ENCODE assay signal across 33 cellular contexts in the genomic region with DNA sequence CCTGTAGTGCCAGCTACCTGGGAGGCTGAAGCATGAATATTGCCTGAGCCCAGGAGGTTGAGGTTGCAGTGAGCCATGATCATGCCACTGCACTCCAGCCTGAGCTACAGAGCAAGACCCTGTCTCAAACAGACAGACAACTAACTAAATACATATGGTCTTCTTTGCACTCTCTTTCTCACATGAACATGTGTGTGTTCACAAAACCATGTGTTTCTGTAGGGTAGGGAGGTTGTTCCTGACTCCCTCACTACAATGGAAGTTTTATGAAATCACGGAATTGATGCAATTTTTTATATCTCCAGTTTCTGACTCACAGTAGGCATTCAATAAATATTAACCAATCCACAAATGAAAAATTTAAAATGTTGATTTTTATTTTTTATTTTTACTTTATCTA.
"Had no signal": no experiment of that assay in that cellular context is flagged by ENCODE, and none has a peak within 500 bp of the region (broad histone marks: within the 10 kb centered on the region; RNA-seq: fewer than 3 reads in every experiment).

No MANE protein-coding gene starts in this region.

- ATAC-seq: activated CD8-positive, alpha-beta T cell treated with anti-CD3 and anti-CD28 coated beads for 36 hours; activated naive CD4-positive, alpha-beta T cell treated with anti-CD3 and anti-CD28 coated beads, Interleukin-2, amount 50 U/mL, for 72 hours; activated T-cell treated with anti-CD3 and anti-CD28 coated beads, Interleukin-2, amount 50 U/mL, for 4 hours; activated T-cell treated with anti-CD3 and anti-CD28 coated beads, Interleukin-2, amount 50 U/mL, for 72 hours; activated T-helper 17 cell treated with anti-CD3 and anti-CD28 coated beads, Interleukin-2, amount 50 U/mL, for 72 hours; body of pancreas had no signal

- FAIRE-seq: astrocyte, TTC549 had no signal

- H3K9me3 Mint-ChIP-seq: activated B cell treated with CpG ODN at 0.5 μM for 24 hours; activated CD4-positive, alpha-beta memory T cell treated with anti-CD3 and anti-CD28 coated beads for 36 hours; activated CD4-positive, alpha-beta T cell treated with anti-CD3 and anti-CD28 coated beads, Interleukin-2, amount 10 ng/mL, durations not matched to agents 24 days and 14 days; activated CD8-positive, alpha-beta T cell treated with anti-CD3 and anti-CD28 coated beads for 36 hours; activated naive CD4-positive, alpha-beta T cell treated with anti-CD3 and anti-CD28 coated beads for 36 hours; activated naive CD4-positive, alpha-beta T cell treated with anti-CD3 and anti-CD28 coated beads, Interleukin-2, amount 50 U/mL, for 72 hours; activated naive CD8-positive, alpha-beta T cell treated with anti-CD3 and anti-CD28 coated beads for 36 hours; activated T-cell treated with anti-CD3 and anti-CD28 coated beads, Interleukin-2, amount 50 U/mL, for 4 hours; activated T-cell treated with anti-CD3 and anti-CD28 coated beads, Interleukin-2, amount 50 U/mL, for 72 hours; activated T-helper 1 cell treated with anti-CD3 and anti-CD28 coated beads, Interleukin-12 subunit alpha, Interleukin-12 subunit beta, Interleukin-2, Interleukin-4 antibody, amounts not matched to agents 30 ng/mL and 10 ng/mL and 1 ng/mL, durations not matched to agents 14 hours and 24 hours and 36 hours; activated T-helper 17 cell treated with anti-CD3 and anti-CD28 coated beads, Interleukin-2, amount 50 U/mL, for 72 hours; T-helper 1 cell treated with Interleukin-12 subunit alpha and Interleukin-12 subunit beta and Interleukin-4 antibody, amounts not matched to agents 30 μg/mL and 1 μg/mL, for 36 hours; T-helper 2 cell treated with Interferon-gamma antibody and Interleukin-4, amounts not matched to agents 5 μg/mL and 100 μg/mL, for 36 hours had no signal

- DNase-seq: activated B cell treated with CpG ODN at 0.5 μM for 24 hours; activated CD4-positive, alpha-beta memory T cell treated with anti-CD3 and anti-CD28 coated beads for 36 hours; activated CD4-positive, alpha-beta T cell treated with anti-CD3 and anti-CD28 coated beads for 4 hours; activated CD4-positive, alpha-beta T cell treated with anti-CD3 and anti-CD28 coated beads, Interleukin-2, amount 10 ng/mL, durations not matched to agents 24 days and 14 days; activated CD4-positive, alpha-beta T cell treated with anti-CD3 and anti-CD28 coated beads, Interleukin-2, amount 50 U/mL, for 1 hour; activated CD4-positive, alpha-beta T cell treated with anti-CD3 and anti-CD28 coated beads, Interleukin-2, amount 50 U/mL, for 4 hours; activated CD4-positive, CD25-positive, alpha-beta regulatory T cell treated with anti-CD3 and anti-CD28 coated beads, Interleukin-2, amount 50 U/mL, for 72 hours; activated CD8-positive, alpha-beta memory T cell treated with anti-CD3 and anti-CD28 coated beads, Interleukin-2, amount 50 U/mL, for 4 hours; activated CD8-positive, alpha-beta T cell treated with anti-CD3 and anti-CD28 coated beads for 36 hours; activated effector memory CD4-positive, alpha-beta T cell treated with anti-CD3 and anti-CD28 coated beads, Interleukin-2, amount 50 U/mL, for 16 hours; activated gamma-delta T cell treated with Interleukin-2 at 50 U/mL for 16 hours; activated naive CD4-positive, alpha-beta T cell; activated naive CD4-positive, alpha-beta T cell treated with anti-CD3 and anti-CD28 coated beads for 36 hours; activated naive CD4-positive, alpha-beta T cell treated with anti-CD3 and anti-CD28 coated beads, Interleukin-2, amount 50 U/mL, for 16 hours; activated naive CD8-positive, alpha-beta T cell treated with anti-CD3 and anti-CD28 coated beads for 36 hours; activated T-cell treated with anti-CD3 and anti-CD28 coated beads, Interleukin-2, amount 50 U/mL, for 4 hours; activated T-cell treated with anti-CD3 and anti-CD28 coated beads, Interleukin-2, amount 50 U/mL, for 72 hours; adrenal gland; amniotic stem cell; aorta; body of pancreas; brain microvascular endothelial cell; central memory CD4-positive, alpha-beta T cell; T-helper 1 cell; T-helper 2 cell; T-helper 9 cell had no signal

- H3K4me3 Mint-ChIP-seq: activated B cell treated with CpG ODN at 0.5 μM for 24 hours; activated CD4-positive, alpha-beta memory T cell treated with anti-CD3 and anti-CD28 coated beads for 36 hours; activated CD4-positive, alpha-beta T cell treated with anti-CD3 and anti-CD28 coated beads, Interleukin-2, amount 10 ng/mL, durations not matched to agents 24 days and 14 days; activated CD8-positive, alpha-beta T cell treated with anti-CD3 and anti-CD28 coated beads for 36 hours; activated naive CD4-positive, alpha-beta T cell treated with anti-CD3 and anti-CD28 coated beads for 36 hours; activated naive CD8-positive, alpha-beta T cell treated with anti-CD3 and anti-CD28 coated beads for 36 hours; activated T-cell treated with anti-CD3 and anti-CD28 coated beads, Interleukin-2, amount 50 U/mL, for 4 hours; activated T-cell treated with anti-CD3 and anti-CD28 coated beads, Interleukin-2, amount 50 U/mL, for 72 hours; activated T-helper 1 cell treated with anti-CD3 and anti-CD28 coated beads, Interleukin-12 subunit alpha, Interleukin-12 subunit beta, Interleukin-2, Interleukin-4 antibody, amounts not matched to agents 30 ng/mL and 10 ng/mL and 1 ng/mL, durations not matched to agents 14 hours and 24 hours and 36 hours; activated T-helper 17 cell treated with anti-CD3 and anti-CD28 coated beads, Interleukin-2, amount 50 U/mL, for 72 hours; T-helper 1 cell treated with Interleukin-12 subunit alpha and Interleukin-12 subunit beta and Interleukin-4 antibody, amounts not matched to agents 30 μg/mL and 1 μg/mL, for 36 hours; T-helper 2 cell treated with Interferon-gamma antibody and Interleukin-4, amounts not matched to agents 5 μg/mL and 100 μg/mL, for 36 hours had no signal

- H3K27me3 Mint-ChIP-seq: activated B cell treated with CpG ODN at 0.5 μM for 24 hours; activated CD4-positive, alpha-beta memory T cell treated with anti-CD3 and anti-CD28 coated beads for 36 hours; activated CD4-positive, alpha-beta T cell treated with anti-CD3 and anti-CD28 coated beads, Interleukin-2, amount 10 ng/mL, durations not matched to agents 24 days and 14 days; activated CD8-positive, alpha-beta T cell treated with anti-CD3 and anti-CD28 coated beads for 36 hours; activated naive CD8-positive, alpha-beta T cell treated with anti-CD3 and anti-CD28 coated beads for 36 hours; activated T-helper 17 cell treated with anti-CD3 and anti-CD28 coated beads, Interleukin-2, amount 50 U/mL, for 72 hours had no signal

- H3K27ac Mint-ChIP-seq: activated B cell treated with CpG ODN at 0.5 μM for 24 hours; activated CD4-positive, alpha-beta memory T cell treated with anti-CD3 and anti-CD28 coated beads for 36 hours; activated CD4-positive, alpha-beta T cell treated with anti-CD3 and anti-CD28 coated beads, Interleukin-2, amount 10 ng/mL, durations not matched to agents 24 days and 14 days; activated CD8-positive, alpha-beta T cell treated with anti-CD3 and anti-CD28 coated beads for 36 hours; activated naive CD4-positive, alpha-beta T cell treated with anti-CD3 and anti-CD28 coated beads for 36 hours; activated naive CD8-positive, alpha-beta T cell treated with anti-CD3 and anti-CD28 coated beads for 36 hours; activated T-cell treated with anti-CD3 and anti-CD28 coated beads, Interleukin-2, amount 50 U/mL, for 72 hours; activated T-helper 1 cell treated with anti-CD3 and anti-CD28 coated beads, Interleukin-12 subunit alpha, Interleukin-12 subunit beta, Interleukin-2, Interleukin-4 antibody, amounts not matched to agents 30 ng/mL and 10 ng/mL and 1 ng/mL, durations not matched to agents 14 hours and 24 hours and 36 hours; activated T-helper 17 cell treated with anti-CD3 and anti-CD28 coated beads, Interleukin-2, amount 50 U/mL, for 72 hours; T-helper 1 cell treated with Interleukin-12 subunit alpha and Interleukin-12 subunit beta and Interleukin-4 antibody, amounts not matched to agents 30 μg/mL and 1 μg/mL, for 36 hours; T-helper 2 cell treated with Interferon-gamma antibody and Interleukin-4, amounts not matched to agents 5 μg/mL and 100 μg/mL, for 36 hours had no signal

- H3K4me1 Mint-ChIP-seq: activated B cell treated with CpG ODN at 0.5 μM for 24 hours; activated CD4-positive, alpha-beta T cell treated with anti-CD3 and anti-CD28 coated beads, Interleukin-2, amount 10 ng/mL, durations not matched to agents 24 days and 14 days; activated naive CD8-positive, alpha-beta T cell treated with anti-CD3 and anti-CD28 coated beads for 36 hours; activated T-helper 17 cell treated with anti-CD3 and anti-CD28 coated beads, Interleukin-2, amount 50 U/mL, for 72 hours had no signal
